In genomic region chr3:144963810-144964209, GRCh38 we compare ENCODE assay signal across 35 cellular contexts.
"Had no signal": no experiment of that assay in that cellular context is flagged by ENCODE, and none has a peak within 500 bp of the region (broad histone marks: within the 10 kb centered on the region; RNA-seq: fewer than 3 reads in every experiment).

No MANE protein-coding gene starts in this region.

- H3K4me1 ChIP-seq: ascending aorta, esophagus squamous epithelium, heart left ventricle had no signal

- H3K36me3 Mint-ChIP-seq: activated CD4-positive, alpha-beta memory T cell treated with anti-CD3 and anti-CD28 coated beads for 36 hours; activated CD8-positive, alpha-beta memory T cell treated with anti-CD3 and anti-CD28 coated beads, Interleukin-2, amount 10 ng/mL, durations not matched to agents 7 days and 5 days; activated naive CD4-positive, alpha-beta T cell treated with anti-CD3 and anti-CD28 coated beads, Interleukin-2, amount 50 U/mL, for 24 hours; activated naive CD8-positive, alpha-beta T cell treated with anti-CD3 and anti-CD28 coated beads for 36 hours; brain; WTC11 had no signal

- H3K27ac ChIP-seq: ascending aorta, coronary artery, epithelial cell of prostate, esophagus squamous epithelium, heart left ventricle, VCaP had no signal

- H3K27me3 Mint-ChIP-seq: activated CD4-positive, alpha-beta memory T cell treated with anti-CD3 and anti-CD28 coated beads for 36 hours; activated CD8-positive, alpha-beta memory T cell treated with anti-CD3 and anti-CD28 coated beads, Interleukin-2, amount 10 ng/mL, durations not matched to agents 7 days and 5 days; activated naive CD4-positive, alpha-beta T cell treated with anti-CD3 and anti-CD28 coated beads, Interleukin-2, amount 50 U/mL, for 24 hours; activated naive CD8-positive, alpha-beta T cell treated with anti-CD3 and anti-CD28 coated beads for 36 hours; activated naive CD8-positive, alpha-beta T cell treated with anti-CD3 and anti-CD28 coated beads, Interleukin-2, amount 50 U/mL, for 24 hours; brain; central memory CD8-positive, alpha-beta T cell; effector memory CD8-positive, alpha-beta T cell; T-helper 17 cell had no signal

- H3K4me1 Mint-ChIP-seq: activated CD8-positive, alpha-beta memory T cell treated with anti-CD3 and anti-CD28 coated beads, Interleukin-2, amount 10 ng/mL, durations not matched to agents 7 days and 5 days; activated naive CD4-positive, alpha-beta T cell treated with anti-CD3 and anti-CD28 coated beads, Interleukin-2, amount 50 U/mL, for 24 hours; activated naive CD8-positive, alpha-beta T cell treated with anti-CD3 and anti-CD28 coated beads for 36 hours; activated naive CD8-positive, alpha-beta T cell treated with anti-CD3 and anti-CD28 coated beads, Interleukin-2, amount 50 U/mL, for 24 hours; central memory CD8-positive, alpha-beta T cell; T-helper 17 cell had no signal

- H3K4me3 Mint-ChIP-seq: activated CD4-positive, alpha-beta memory T cell treated with anti-CD3 and anti-CD28 coated beads for 36 hours; activated CD8-positive, alpha-beta memory T cell treated with anti-CD3 and anti-CD28 coated beads, Interleukin-2, amount 10 ng/mL, durations not matched to agents 7 days and 5 days; activated CD8-positive, alpha-beta T cell treated with anti-CD3 and anti-CD28 coated beads, Interleukin-2, amount 10 ng/mL, durations not matched to agents 7 days and 5 days; activated naive CD4-positive, alpha-beta T cell treated with anti-CD3 and anti-CD28 coated beads for 36 hours; activated naive CD4-positive, alpha-beta T cell treated with anti-CD3 and anti-CD28 coated beads, Interleukin-2, amount 50 U/mL, for 24 hours; activated naive CD8-positive, alpha-beta T cell treated with anti-CD3 and anti-CD28 coated beads for 36 hours; activated naive CD8-positive, alpha-beta T cell treated with anti-CD3 and anti-CD28 coated beads, Interleukin-2, amount 50 U/mL, for 24 hours; activated T-helper 1 cell treated with anti-CD3 and anti-CD28 coated beads, Interleukin-12 subunit alpha, Interleukin-12 subunit beta, Interleukin-2, Interleukin-4 antibody, amounts not matched to agents 30 ng/mL and 10 ng/mL and 1 ng/mL, durations not matched to agents 14 hours and 24 hours and 36 hours; brain; central memory CD8-positive, alpha-beta T cell; effector memory CD8-positive, alpha-beta T cell; T-helper 17 cell; T-helper 2 cell treated with Interferon-gamma antibody and Interleukin-4, amounts not matched to agents 5 μg/mL and 100 μg/mL, for 36 hours; WTC11 had no signal

- DNase-seq: activated CD4-positive, alpha-beta memory T cell treated with anti-CD3 and anti-CD28 coated beads for 36 hours; activated CD4-positive, alpha-beta T cell treated with anti-CD3 and anti-CD28 coated beads for 1 hour; activated CD4-positive, alpha-beta T cell treated with anti-CD3 and anti-CD28 coated beads for 4 hours; activated CD4-positive, alpha-beta T cell treated with anti-CD3 and anti-CD28 coated beads, Interleukin-2, amount 50 U/mL, for 1 hour; activated CD8-positive, alpha-beta memory T cell treated with anti-CD3 and anti-CD28 coated beads, Interleukin-2, amount 10 ng/mL, durations not matched to agents 7 days and 5 days; activated CD8-positive, alpha-beta memory T cell treated with anti-CD3 and anti-CD28 coated beads, Interleukin-2, amount 50 U/mL, for 4 hours; activated CD8-positive, alpha-beta T cell treated with anti-CD3 and anti-CD28 coated beads, Interleukin-2, amount 10 ng/mL, durations not matched to agents 7 days and 5 days; activated effector memory CD4-positive, alpha-beta T cell treated with anti-CD3 and anti-CD28 coated beads, Interleukin-2, amount 50 U/mL, for 16 hours; activated naive CD4-positive, alpha-beta T cell treated with anti-CD3 and anti-CD28 coated beads for 36 hours; activated naive CD8-positive, alpha-beta T cell treated with anti-CD3 and anti-CD28 coated beads for 36 hours; activated naive CD8-positive, alpha-beta T cell treated with anti-CD3 and anti-CD28 coated beads, Interleukin-2, amount 50 U/mL, for 24 hours; activated T-cell treated with anti-CD3 and anti-CD28 coated beads, Interleukin-2, amount 50 U/mL, for 1 hour; activated T-cell treated with anti-CD3 and anti-CD28 coated beads, Interleukin-2, amount 50 U/mL, for 48 hours; dermis blood vessel endothelial cell; effector CD4-positive, alpha-beta T cell; effector memory CD8-positive, alpha-beta T cell; esophagus squamous epithelium; glutamatergic neuron; heart left ventricle; hypothalamus; SW 1271; T-helper 1 cell; T-helper 17 cell; T1000 had no signal

- ATAC-seq: activated CD8-positive, alpha-beta memory T cell treated with anti-CD3 and anti-CD28 coated beads, Interleukin-2, amount 10 ng/mL, durations not matched to agents 7 days and 5 days; activated CD8-positive, alpha-beta T cell treated with anti-CD3 and anti-CD28 coated beads, Interleukin-2, amount 10 ng/mL, durations not matched to agents 7 days and 5 days; activated naive CD8-positive, alpha-beta T cell treated with anti-CD3 and anti-CD28 coated beads, Interleukin-2, amount 50 U/mL, for 24 hours; effector memory CD8-positive, alpha-beta T cell; heart left ventricle; T-helper 17 cell; WTC11 had no signal

- H3K27ac Mint-ChIP-seq: activated CD4-positive, alpha-beta memory T cell treated with anti-CD3 and anti-CD28 coated beads for 36 hours; activated CD8-positive, alpha-beta memory T cell treated with anti-CD3 and anti-CD28 coated beads, Interleukin-2, amount 10 ng/mL, durations not matched to agents 7 days and 5 days; activated CD8-positive, alpha-beta T cell treated with anti-CD3 and anti-CD28 coated beads, Interleukin-2, amount 10 ng/mL, durations not matched to agents 7 days and 5 days; activated naive CD4-positive, alpha-beta T cell treated with anti-CD3 and anti-CD28 coated beads for 36 hours; activated naive CD4-positive, alpha-beta T cell treated with anti-CD3 and anti-CD28 coated beads, Interleukin-2, amount 50 U/mL, for 24 hours; activated naive CD8-positive, alpha-beta T cell treated with anti-CD3 and anti-CD28 coated beads for 36 hours; activated naive CD8-positive, alpha-beta T cell treated with anti-CD3 and anti-CD28 coated beads, Interleukin-2, amount 50 U/mL, for 24 hours; activated T-helper 1 cell treated with anti-CD3 and anti-CD28 coated beads, Interleukin-12 subunit alpha, Interleukin-12 subunit beta, Interleukin-2, Interleukin-4 antibody, amounts not matched to agents 30 ng/mL and 10 ng/mL and 1 ng/mL, durations not matched to agents 14 hours and 24 hours and 36 hours; activated T-helper 2 cell treated with anti-CD3 and anti-CD28 coated beads, Interferon-gamma antibody, Interleukin-2, Interleukin-4, amounts not matched to agents 10 μg/mL and 5 μg/mL and 100 μg/mL, durations not matched to agents 14 hours and 24 hours and 36 hours; effector memory CD8-positive, alpha-beta T cell; T-helper 17 cell; T-helper 2 cell treated with Interferon-gamma antibody and Interleukin-4, amounts not matched to agents 5 μg/mL and 100 μg/mL, for 36 hours had no signal

- H3K36me3 ChIP-seq: ascending aorta, esophagus squamous epithelium, heart left ventricle had no signal

- H3K9me3 Mint-ChIP-seq: activated naive CD4-positive, alpha-beta T cell treated with anti-CD3 and anti-CD28 coated beads for 36 hours; activated naive CD8-positive, alpha-beta T cell treated with anti-CD3 and anti-CD28 coated beads, Interleukin-2, amount 50 U/mL, for 24 hours; activated T-helper 1 cell treated with anti-CD3 and anti-CD28 coated beads, Interleukin-12 subunit alpha, Interleukin-12 subunit beta, Interleukin-2, Interleukin-4 antibody, amounts not matched to agents 30 ng/mL and 10 ng/mL and 1 ng/mL, durations not matched to agents 14 hours and 24 hours and 36 hours; activated T-helper 2 cell treated with anti-CD3 and anti-CD28 coated beads, Interferon-gamma antibody, Interleukin-2, Interleukin-4, amounts not matched to agents 10 μg/mL and 5 μg/mL and 100 μg/mL, durations not matched to agents 14 hours and 24 hours and 36 hours had no signal

- H3K4me3 ChIP-seq: ascending aorta, coronary artery, esophagus squamous epithelium, heart left ventricle had no signal

- H3K27me3 ChIP-seq: ascending aorta, esophagus squamous epithelium, heart left ventricle had no signal

- H3K9me3 ChIP-seq: ascending aorta, esophagus squamous epithelium, heart left ventricle had no signal
